In genomic region chr12:77065361-77066204, GRCh38 we compare ENCODE assay signal across 1 cellular context.
TF ChIP-seq lines count a peak whose summit lies in the region.

A gene with protein sequence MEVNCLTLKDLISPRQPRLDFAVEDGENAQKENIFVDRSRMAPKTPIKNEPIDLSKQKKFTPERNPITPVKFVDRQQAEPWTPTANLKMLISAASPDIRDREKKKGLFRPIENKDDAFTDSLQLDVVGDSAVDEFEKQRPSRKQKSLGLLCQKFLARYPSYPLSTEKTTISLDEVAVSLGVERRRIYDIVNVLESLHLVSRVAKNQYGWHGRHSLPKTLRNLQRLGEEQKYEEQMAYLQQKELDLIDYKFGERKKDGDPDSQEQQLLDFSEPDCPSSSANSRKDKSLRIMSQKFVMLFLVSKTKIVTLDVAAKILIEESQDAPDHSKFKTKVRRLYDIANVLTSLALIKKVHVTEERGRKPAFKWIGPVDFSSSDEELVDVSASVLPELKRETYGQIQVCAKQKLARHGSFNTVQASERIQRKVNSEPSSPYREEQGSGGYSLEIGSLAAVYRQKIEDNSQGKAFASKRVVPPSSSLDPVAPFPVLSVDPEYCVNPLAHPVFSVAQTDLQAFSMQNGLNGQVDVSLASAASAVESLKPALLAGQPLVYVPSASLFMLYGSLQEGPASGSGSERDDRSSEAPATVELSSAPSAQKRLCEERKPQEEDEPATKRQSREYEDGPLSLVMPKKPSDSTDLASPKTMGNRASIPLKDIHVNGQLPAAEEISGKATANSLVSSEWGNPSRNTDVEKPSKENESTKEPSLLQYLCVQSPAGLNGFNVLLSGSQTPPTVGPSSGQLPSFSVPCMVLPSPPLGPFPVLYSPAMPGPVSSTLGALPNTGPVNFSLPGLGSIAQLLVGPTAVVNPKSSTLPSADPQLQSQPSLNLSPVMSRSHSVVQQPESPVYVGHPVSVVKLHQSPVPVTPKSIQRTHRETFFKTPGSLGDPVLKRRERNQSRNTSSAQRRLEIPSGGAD (minus strand): TSS chr12:77065569. CDS start chr12:77064635, 934 bp downstream.

TF ChIP-seq in HEK293, 187 proteins besides CTCF, POLR2A, EP300 and RAD21 (continued from another document and continues in another):
- 0 out of 2 replicates have a peak, but pooled peaks have one; percentile 12 for TF ChIP-seq MZF1 (tag by site-specific recombination; IDR thresholded peaks at IDR 0.05; ENCODE audit: borderline replicate concordance)
- TF ChIP-seq, protein P1, sequence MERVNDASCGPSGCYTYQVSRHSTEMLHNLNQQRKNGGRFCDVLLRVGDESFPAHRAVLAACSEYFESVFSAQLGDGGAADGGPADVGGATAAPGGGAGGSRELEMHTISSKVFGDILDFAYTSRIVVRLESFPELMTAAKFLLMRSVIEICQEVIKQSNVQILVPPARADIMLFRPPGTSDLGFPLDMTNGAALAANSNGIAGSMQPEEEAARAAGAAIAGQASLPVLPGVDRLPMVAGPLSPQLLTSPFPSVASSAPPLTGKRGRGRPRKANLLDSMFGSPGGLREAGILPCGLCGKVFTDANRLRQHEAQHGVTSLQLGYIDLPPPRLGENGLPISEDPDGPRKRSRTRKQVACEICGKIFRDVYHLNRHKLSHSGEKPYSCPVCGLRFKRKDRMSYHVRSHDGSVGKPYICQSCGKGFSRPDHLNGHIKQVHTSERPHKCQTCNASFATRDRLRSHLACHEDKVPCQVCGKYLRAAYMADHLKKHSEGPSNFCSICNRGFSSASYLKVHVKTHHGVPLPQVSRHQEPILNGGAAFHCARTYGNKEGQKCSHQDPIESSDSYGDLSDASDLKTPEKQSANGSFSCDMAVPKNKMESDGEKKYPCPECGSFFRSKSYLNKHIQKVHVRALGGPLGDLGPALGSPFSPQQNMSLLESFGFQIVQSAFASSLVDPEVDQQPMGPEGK (tag by site-specific recombination; IDR thresholded peaks at IDR 0.05) = peak; percentile 82
- TF ChIP-seq GLIS2 (tag by site-specific recombination; IDR thresholded peaks at IDR 0.05) = peak; percentile 67
- TF ChIP-seq ZNF175 (tag by site-specific recombination; IDR thresholded peaks at IDR 0.05) = no peak
- no peak for TF ChIP-seq ZNF140 (tag by site-specific recombination; IDR thresholded peaks at IDR 0.05)
- TF ChIP-seq ZNF37A (tag by site-specific recombination; IDR thresholded peaks at IDR 0.05) = 0 out of 2 replicates have a peak, but pooled peaks have one; percentile 28
- TF ChIP-seq ZFP37 (tag by site-specific recombination; IDR thresholded peaks at IDR 0.05) = 0 out of 2 replicates have a peak, but pooled peaks have one; percentile 50
- peak; percentile 52; the same call in 1 of the 2 replicates for TF ChIP-seq SP2 (tag by site-specific recombination; IDR thresholded peaks at IDR 0.05)
- TF ChIP-seq, protein P2, sequence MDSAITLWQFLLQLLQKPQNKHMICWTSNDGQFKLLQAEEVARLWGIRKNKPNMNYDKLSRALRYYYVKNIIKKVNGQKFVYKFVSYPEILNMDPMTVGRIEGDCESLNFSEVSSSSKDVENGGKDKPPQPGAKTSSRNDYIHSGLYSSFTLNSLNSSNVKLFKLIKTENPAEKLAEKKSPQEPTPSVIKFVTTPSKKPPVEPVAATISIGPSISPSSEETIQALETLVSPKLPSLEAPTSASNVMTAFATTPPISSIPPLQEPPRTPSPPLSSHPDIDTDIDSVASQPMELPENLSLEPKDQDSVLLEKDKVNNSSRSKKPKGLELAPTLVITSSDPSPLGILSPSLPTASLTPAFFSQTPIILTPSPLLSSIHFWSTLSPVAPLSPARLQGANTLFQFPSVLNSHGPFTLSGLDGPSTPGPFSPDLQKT (IDR thresholded peaks at IDR 0.05; ENCODE audit: borderline replicate concordance, low read depth, low read length) = no peak
- no peak for TF ChIP-seq ZNF184 (tag by site-specific recombination; IDR thresholded peaks at IDR 0.05)
- TF ChIP-seq ZNF324 (tag by site-specific recombination; IDR thresholded peaks at IDR 0.05) = peak; percentile 33; the same call in 1 of the 2 replicates
- TF ChIP-seq ZBTB21 (tag by site-specific recombination; IDR thresholded peaks at IDR 0.05) = no peak
- TF ChIP-seq, protein P3, sequence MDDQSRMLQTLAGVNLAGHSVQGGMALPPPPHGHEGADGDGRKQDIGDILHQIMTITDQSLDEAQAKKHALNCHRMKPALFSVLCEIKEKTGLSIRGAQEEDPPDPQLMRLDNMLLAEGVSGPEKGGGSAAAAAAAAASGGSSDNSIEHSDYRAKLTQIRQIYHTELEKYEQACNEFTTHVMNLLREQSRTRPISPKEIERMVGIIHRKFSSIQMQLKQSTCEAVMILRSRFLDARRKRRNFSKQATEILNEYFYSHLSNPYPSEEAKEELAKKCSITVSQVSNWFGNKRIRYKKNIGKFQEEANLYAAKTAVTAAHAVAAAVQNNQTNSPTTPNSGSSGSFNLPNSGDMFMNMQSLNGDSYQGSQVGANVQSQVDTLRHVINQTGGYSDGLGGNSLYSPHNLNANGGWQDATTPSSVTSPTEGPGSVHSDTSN (CRISPR knock-in tag; IDR thresholded peaks at IDR 0.05) = peak; percentile 29; the same call in 1 of the 2 replicates
- TF ChIP-seq ZNF76 (tag by site-specific recombination; IDR thresholded peaks at IDR 0.05; ENCODE audit: borderline replicate concordance, low read depth) = no peak
- TF ChIP-seq, protein P4, sequence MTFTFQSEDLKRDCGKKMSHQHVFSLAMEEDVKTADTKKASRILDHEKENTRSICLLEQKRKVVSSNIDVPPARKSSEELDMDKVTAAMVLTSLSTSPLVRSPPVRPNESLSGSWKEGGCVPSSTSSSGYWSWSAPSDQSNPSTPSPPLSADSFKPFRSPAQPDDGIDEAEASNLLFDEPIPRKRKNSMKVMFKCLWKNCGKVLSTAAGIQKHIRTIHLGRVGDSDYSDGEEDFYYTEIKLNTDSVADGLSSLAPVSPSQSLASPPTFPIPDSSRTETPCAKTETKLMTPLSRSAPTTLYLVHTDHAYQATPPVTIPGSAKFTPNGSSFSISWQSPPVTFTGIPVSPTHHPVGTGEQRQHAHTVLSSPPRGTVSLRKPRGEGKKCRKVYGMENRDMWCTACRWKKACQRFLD (tag by site-specific recombination; IDR thresholded peaks at IDR 0.05) = no peak
- peak; percentile 72; the same call in 1 of the 2 replicates for TF ChIP-seq YY1 (tag by site-specific recombination; IDR thresholded peaks at IDR 0.05)
- TF ChIP-seq IKZF3 (tag by site-specific recombination; IDR thresholded peaks at IDR 0.05) = peak; percentile 98
- peak; percentile 21; the same call in 1 of the 2 replicates for TF ChIP-seq ZNF223 (tag by site-specific recombination; IDR thresholded peaks at IDR 0.05)
- TF ChIP-seq ZNF610 (tag by site-specific recombination; IDR thresholded peaks at IDR 0.05; ENCODE audit: borderline replicate concordance) = 0 out of 2 replicates have a peak, but pooled peaks have one; percentile 47
- TF ChIP-seq ZXDB (tag by site-specific recombination; IDR thresholded peaks at IDR 0.05) = peak; percentile 83; the same call in 1 of the 2 replicates
- peak; percentile 72; the same call in 1 of the 2 replicates for TF ChIP-seq HOXD13 (CRISPR knock-in tag; IDR thresholded peaks at IDR 0.05; ENCODE audit: borderline replicate concordance)
- peak; percentile 78 for TF ChIP-seq ZFHX2 (tag by site-specific recombination; conservative IDR thresholded peaks at IDR 0.05)
- TF ChIP-seq HOXC10 (CRISPR knock-in tag; IDR thresholded peaks at IDR 0.05) = peak; percentile 98
- TF ChIP-seq ZNF280D (tag by site-specific recombination; IDR thresholded peaks at IDR 0.05) = peak; percentile 66; the same call in 1 of the 2 replicates
- peak; percentile 87 for TF ChIP-seq ZBTB26 (tag by site-specific recombination; optimal IDR thresholded peaks at IDR 0.05)
- TF ChIP-seq PRDM2 (tag by site-specific recombination; IDR thresholded peaks at IDR 0.05; ENCODE audit: borderline replicate concordance) = no peak
- no peak for TF ChIP-seq ZNF830 (tag by site-specific recombination; IDR thresholded peaks at IDR 0.05; ENCODE audit: low read depth)
- TF ChIP-seq, protein P5, sequence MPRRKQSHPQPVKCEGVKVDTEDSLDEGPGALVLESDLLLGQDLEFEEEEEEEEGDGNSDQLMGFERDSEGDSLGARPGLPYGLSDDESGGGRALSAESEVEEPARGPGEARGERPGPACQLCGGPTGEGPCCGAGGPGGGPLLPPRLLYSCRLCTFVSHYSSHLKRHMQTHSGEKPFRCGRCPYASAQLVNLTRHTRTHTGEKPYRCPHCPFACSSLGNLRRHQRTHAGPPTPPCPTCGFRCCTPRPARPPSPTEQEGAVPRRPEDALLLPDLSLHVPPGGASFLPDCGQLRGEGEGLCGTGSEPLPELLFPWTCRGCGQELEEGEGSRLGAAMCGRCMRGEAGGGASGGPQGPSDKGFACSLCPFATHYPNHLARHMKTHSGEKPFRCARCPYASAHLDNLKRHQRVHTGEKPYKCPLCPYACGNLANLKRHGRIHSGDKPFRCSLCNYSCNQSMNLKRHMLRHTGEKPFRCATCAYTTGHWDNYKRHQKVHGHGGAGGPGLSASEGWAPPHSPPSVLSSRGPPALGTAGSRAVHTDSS (tag by site-specific recombination; IDR thresholded peaks at IDR 0.05) = peak; percentile 66
- TF ChIP-seq SCRT1 (tag by site-specific recombination; IDR thresholded peaks at IDR 0.05; ENCODE audit: borderline replicate concordance) = peak; percentile 45; the same call in 1 of the 2 replicates
- TF ChIP-seq ZNF155 (tag by site-specific recombination; IDR thresholded peaks at IDR 0.05) = no peak
- TF ChIP-seq, protein P6, sequence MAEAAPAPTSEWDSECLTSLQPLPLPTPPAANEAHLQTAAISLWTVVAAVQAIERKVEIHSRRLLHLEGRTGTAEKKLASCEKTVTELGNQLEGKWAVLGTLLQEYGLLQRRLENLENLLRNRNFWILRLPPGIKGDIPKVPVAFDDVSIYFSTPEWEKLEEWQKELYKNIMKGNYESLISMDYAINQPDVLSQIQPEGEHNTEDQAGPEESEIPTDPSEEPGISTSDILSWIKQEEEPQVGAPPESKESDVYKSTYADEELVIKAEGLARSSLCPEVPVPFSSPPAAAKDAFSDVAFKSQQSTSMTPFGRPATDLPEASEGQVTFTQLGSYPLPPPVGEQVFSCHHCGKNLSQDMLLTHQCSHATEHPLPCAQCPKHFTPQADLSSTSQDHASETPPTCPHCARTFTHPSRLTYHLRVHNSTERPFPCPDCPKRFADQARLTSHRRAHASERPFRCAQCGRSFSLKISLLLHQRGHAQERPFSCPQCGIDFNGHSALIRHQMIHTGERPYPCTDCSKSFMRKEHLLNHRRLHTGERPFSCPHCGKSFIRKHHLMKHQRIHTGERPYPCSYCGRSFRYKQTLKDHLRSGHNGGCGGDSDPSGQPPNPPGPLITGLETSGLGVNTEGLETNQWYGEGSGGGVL (tag by site-specific recombination; IDR thresholded peaks at IDR 0.05) = peak; percentile 89
